1 cellular context compared by ENCODE assay signal in genomic region chr14:24435998-24436354, GRCh38.
TF ChIP-seq lines count a peak whose summit lies in the region.

No MANE protein-coding gene starts in this region.

TF ChIP-seq in HepG2, 621 proteins besides CTCF, POLR2A, EP300 and RAD21 (continued from another document and continues in another):
- no peak for TF ChIP-seq LRRFIP1 (CRISPR knock-in tag; conservative IDR thresholded peaks at IDR 0.05)
- no peak for TF ChIP-seq BORCS8-MEF2B (CRISPR knock-in tag; IDR thresholded peaks at IDR 0.05)
- TF ChIP-seq ZNF235 (CRISPR knock-in tag; IDR thresholded peaks at IDR 0.05; ENCODE audit: borderline replicate concordance): no peak
- 0 out of 2 replicates have a peak, but pooled peaks have one; percentile 58 for TF ChIP-seq EED (CRISPR knock-in tag; IDR thresholded peaks at IDR 0.05)
- TF ChIP-seq GABPA (IDR thresholded peaks at IDR 0.05; ENCODE audit: low read depth, low read length): no peak
- no peak for TF ChIP-seq GABPA (CRISPR knock-in tag; IDR thresholded peaks at IDR 0.05; ENCODE audit: low read depth)
- TF ChIP-seq ZNF280B (CRISPR knock-in tag; IDR thresholded peaks at IDR 0.05; ENCODE audit: borderline replicate concordance): 0 out of 2 replicates have a peak, but pooled peaks have one; percentile 23
- TF ChIP-seq ZFP90 (CRISPR knock-in tag; IDR thresholded peaks at IDR 0.05; ENCODE audit: borderline replicate concordance): no peak
- no peak for TF ChIP-seq ZNF713 (CRISPR knock-in tag; IDR thresholded peaks at IDR 0.05)
- TF ChIP-seq AKAP8 (CRISPR knock-in tag; IDR thresholded peaks at IDR 0.05): no peak
- no peak for TF ChIP-seq TOE1 (CRISPR knock-in tag; IDR thresholded peaks at IDR 0.05)
- no peak for TF ChIP-seq MATR3 (CRISPR knock-in tag; IDR thresholded peaks at IDR 0.05)
- TF ChIP-seq MIER2 (CRISPR knock-in tag; IDR thresholded peaks at IDR 0.05): no peak
- no peak for TF ChIP-seq RCOR2 (CRISPR knock-in tag; IDR thresholded peaks at IDR 0.05)
- TF ChIP-seq ZNF331 (CRISPR knock-in tag; IDR thresholded peaks at IDR 0.05): no peak
- TF ChIP-seq AKNA (CRISPR knock-in tag; IDR thresholded peaks at IDR 0.05; ENCODE audit: borderline replicate concordance): no peak
- no peak for TF ChIP-seq TCF7L2 (IDR thresholded peaks at IDR 0.05; ENCODE audit: low read depth, low read length)
- TF ChIP-seq CBFB (CRISPR knock-in tag; IDR thresholded peaks at IDR 0.05): no peak
- TF ChIP-seq NR2F1 (CRISPR knock-in tag; IDR thresholded peaks at IDR 0.05): no peak
- no peak for TF ChIP-seq HNRNPK (IDR thresholded peaks at IDR 0.05; ENCODE audit: low read depth, low read length, poor library complexity, severe bottlenecking)
- TF ChIP-seq ZNF558 (CRISPR knock-in tag; IDR thresholded peaks at IDR 0.05; ENCODE audit: borderline replicate concordance): no peak
- no peak for TF ChIP-seq SIN3B (IDR thresholded peaks at IDR 0.05; ENCODE audit: low read length)
- TF ChIP-seq WIZ (CRISPR knock-in tag; IDR thresholded peaks at IDR 0.05): no peak
- TF ChIP-seq MIXL1 (CRISPR knock-in tag; IDR thresholded peaks at IDR 0.05): 0 out of 2 replicates have a peak, but pooled peaks have one; percentile 12
- TF ChIP-seq ZNF674 (CRISPR knock-in tag; IDR thresholded peaks at IDR 0.05; ENCODE audit: low read depth): no peak
- TF ChIP-seq DZIP1 (CRISPR knock-in tag; IDR thresholded peaks at IDR 0.05): peak; percentile 52; the same call in 1 of the 2 replicates
- no peak for TF ChIP-seq NFATC3 (CRISPR knock-in tag; IDR thresholded peaks at IDR 0.05)
- peak; percentile 1 for TF ChIP-seq RBM22 (optimal IDR thresholded peaks at IDR 0.05; ENCODE audit: low read length)
- no peak for TF ChIP-seq ZSCAN5A (CRISPR knock-in tag; IDR thresholded peaks at IDR 0.05; ENCODE audit: borderline replicate concordance)
- TF ChIP-seq ZNF101 (CRISPR knock-in tag; IDR thresholded peaks at IDR 0.05; ENCODE audit: borderline replicate concordance, low read depth): no peak
- no peak for TF ChIP-seq ZNF10 (CRISPR knock-in tag; IDR thresholded peaks at IDR 0.05; ENCODE audit: borderline replicate concordance, low read depth)
- no peak for TF ChIP-seq ARID5B (CRISPR knock-in tag; IDR thresholded peaks at IDR 0.05)
- no peak for TF ChIP-seq ZNF761 (CRISPR knock-in tag; conservative IDR thresholded peaks at IDR 0.05)
- TF ChIP-seq ARID2 (CRISPR knock-in tag; IDR thresholded peaks at IDR 0.05; ENCODE audit: borderline replicate concordance): no peak
- TF ChIP-seq ZNF468 (CRISPR knock-in tag; IDR thresholded peaks at IDR 0.05): no peak
- TF ChIP-seq CENPX (CRISPR knock-in tag; IDR thresholded peaks at IDR 0.05): no peak
- no peak for TF ChIP-seq ZNF333 (CRISPR knock-in tag; IDR thresholded peaks at IDR 0.05; ENCODE audit: borderline replicate concordance)
- TF ChIP-seq SMAD9 (CRISPR knock-in tag; IDR thresholded peaks at IDR 0.05): no peak
- no peak for TF ChIP-seq ZNF503 (CRISPR knock-in tag; IDR thresholded peaks at IDR 0.05)
- TF ChIP-seq ZNF343 (CRISPR knock-in tag; IDR thresholded peaks at IDR 0.05): no peak
- no peak for TF ChIP-seq ZKSCAN5 (CRISPR knock-in tag; IDR thresholded peaks at IDR 0.05)
- no peak for TF ChIP-seq RARA (CRISPR knock-in tag; IDR thresholded peaks at IDR 0.05)
- TF ChIP-seq NCOA1 (CRISPR knock-in tag; IDR thresholded peaks at IDR 0.05): no peak
- TF ChIP-seq GFI1 (CRISPR knock-in tag; IDR thresholded peaks at IDR 0.05; ENCODE audit: borderline replicate concordance): no peak
- TF ChIP-seq ZNF296 (CRISPR knock-in tag; conservative IDR thresholded peaks at IDR 0.05): 0 out of 2 replicates have a peak, but pooled peaks have one; percentile 48
- TF ChIP-seq PITX1 (CRISPR knock-in tag; IDR thresholded peaks at IDR 0.05): no peak
- TF ChIP-seq ZNF138 (CRISPR knock-in tag; IDR thresholded peaks at IDR 0.05; ENCODE audit: low read depth): no peak
- TF ChIP-seq ZNF891 (CRISPR knock-in tag; IDR thresholded peaks at IDR 0.05): peak; percentile 62; the same call in 1 of the 2 replicates
